21 cellular contexts compared by ENCODE assay signal in the genomic region with DNA sequence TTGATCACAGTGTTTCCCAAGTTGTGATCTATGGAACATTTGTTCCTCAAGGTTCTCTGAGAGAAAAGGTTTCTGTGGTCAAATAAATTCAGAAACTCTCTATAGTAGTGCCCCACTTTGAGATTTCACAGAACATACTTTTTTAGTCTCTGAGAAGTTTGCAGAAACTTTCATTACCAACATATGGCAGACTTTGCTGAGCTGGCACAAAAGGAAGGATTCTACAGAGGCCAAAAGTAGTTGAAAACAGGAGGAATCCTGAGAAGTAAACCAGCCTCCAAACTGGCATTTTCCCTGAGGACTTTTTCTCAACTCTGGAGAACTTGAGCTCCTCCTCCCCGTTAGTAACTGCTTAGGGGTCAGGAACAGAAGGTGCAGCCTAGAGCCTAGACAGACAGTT.
"Had no signal": no experiment of that assay in that cellular context is flagged by ENCODE, and none has a peak within 500 bp of the region (broad histone marks: within the 10 kb centered on the region; RNA-seq: fewer than 3 reads in every experiment).

No MANE protein-coding gene starts in this region.

- H3K4me3 ChIP-seq: K562, SJSA1, SK-N-MC had no signal

- FAIRE-seq: K562, RCC 7860 had no signal

- ATAC-seq: K562 had no signal

- H3K9ac ChIP-seq: KMS-11 had no signal

- H3K4me1 ChIP-seq: SJSA1 had no signal

- H3K27me3 ChIP-seq: SJSA1 had no signal

- H3K36me3 ChIP-seq: SJSA1 had no signal

- H3K4me2 ChIP-seq: KMS-11 had no signal

- H3K27ac ChIP-seq: KMS-11, SJSA1, SK-N-MC had no signal

- H3K9me3 ChIP-seq: SJSA1 had no signal

- DNase-seq: Kasumi-1, NCI-H1092, NCI-H1105 treated with DMSO at 0.1 percent for 48 hours, NCI-H1417 treated with DMSO at 0.1 percent for 48 hours, NCI-H146, NCI-H1694 treated with DMSO at 0.1 percent for 48 hours, NCI-H1930, NCI-H2081, NCI-H2107, NCI-H2227 treated with DMSO at 0.1 percent for 48 hours, NCI-H524, NCI-H526 treated with DMSO at 0.1 percent for 48 hours, NCI-H748 treated with DMSO at 0.1 percent for 48 hours, Right ventricle myocardium superior, RPMI8226, SIG-M5 had no signal
